In genomic region chr10:50740351-50740688, GRCh38 we compare ENCODE assay signal across 8 cellular contexts. TPM values are rescaled to one million over a fixed set of nuclear protein-coding genes. Genes with fewer than 3 reads are reported as not detected.
DNase-seq lines count a peak whose midpoint lies in the region; ATAC-seq, FAIRE-seq and TF ChIP-seq lines count a peak whose summit lies in the region.

No MANE protein-coding gene starts in this region.

- peak overlapping the region; percentile 90 for H3K4me2 ChIP-seq in K562 (ENCODE audit: insufficient read depth, low read length)

- intact Hi-C loops in A673 (cut with micrococcal nuclease; ENCODE audit: unreplicated experiment) (no loop called here), K562 (cut with micrococcal nuclease) (no loop called here)

- ATAC-seq in GM18505 (IDR thresholded peaks at IDR 0.05; ENCODE audit: unreplicated experiment) (peak; percentile 41), HG03039 (IDR thresholded peaks at IDR 0.05; ENCODE audit: unreplicated experiment) (peak; percentile 31), K562 (peak; percentile 11)

- TF ChIP-seq EP300 in K562 (IDR thresholded peaks at IDR 0.05; ENCODE audit: low read length), result no peak

- peaks cover 4% of the 10 kb centered on the region for H3K4me1 ChIP-seq in A673 (ENCODE audit: insufficient read depth, low read length, poor library complexity, severe bottlenecking)
- peaks cover 0 to 13% of the 10 kb centered on the region in 2 experiments; a peak in 2 of 5 replicates for H3K4me1 ChIP-seq in K562 (replicated peaks in 1 of 2; ENCODE audit: control insufficient read depth in 2 of 2, insufficient read depth in 2 of 2, low read length in 2 of 2)
- no peaks in the 10 kb centered on the region for H3K4me1 ChIP-seq in small intestine (ENCODE audit: control insufficient read depth in 2 of 2, insufficient read depth in 1 of 2, low read depth in 1 of 2, low read length in 1 of 2)

- H4K20me1 ChIP-seq in K562 (replicated peaks; ENCODE audit: control insufficient read depth, insufficient read depth, low read length), result no peaks in the 10 kb centered on the region

- DNase-seq in A673 (ENCODE audit: low spot score) (peak; percentile 81), RKO (ENCODE audit: low spot score) (peak; percentile 83), K562 (ENCODE audit: extremely low read depth in 1 of 4, low spot score in 3 of 4) (peak in 2 of 4 experiments; percentile 3 to 51), small intestine (peak; percentile 42), GF-D8 (lab: John Stamatoyannopoulos, UW) (no peak)

- H3K9ac ChIP-seq in K562 (ENCODE audit: insufficient read depth in 1 of 2, low read depth in 2 of 2, low read length in 2 of 2), result peak overlapping the region; percentile 78 to 99

- TF ChIP-seq RAD21 in K562 (CRISPR knock-in tag; conservative IDR thresholded peaks at IDR 0.05 in 1 of 2, IDR thresholded peaks at IDR 0.05 in 1 of 2), result no peak

- WGBS in K562 (ENCODE audit: insufficient coverage, low coverage, missing lambda C conversion rate), result under 1% methylated on average over 8 of the region's 8 CpGs
- 2 to 5% (median 3%) methylated on average over 8 of the region's 8 CpGs for WGBS in small intestine, 3 donors

- CTCF ChIA-PET in A673 (lab: Charles Lee), result no interaction called here
- CTCF ChIA-PET in K562 (lab: Yijun Ruan, JAX; ENCODE audit: low intra/inter-chr PET ratio), result no interaction called here

- in situ Hi-C loops in K562 (cut with MboI), result loop anchor here (10.0 kb wide), 1 partner anchor 546 kb away; no protein-coding TSS in a partner anchor

- no TSS peak for BruUV-seq in A673 (replicated peaks; lab: Mats Ljungman, UMichigan)
- BruUV-seq in K562 (replicated peaks; lab: Mats Ljungman, UMichigan), result no TSS peak

- H3K27ac ChIP-seq in A673 (ENCODE audit: low read depth, low read length, poor library complexity, severe bottlenecking) (peak overlapping the region; percentile 89), K562 (ENCODE audit: extremely low read depth, low read depth, low read length) (peak overlapping the region; percentile 72), small intestine (ENCODE audit: low read depth in 1 of 2, low read length in 1 of 2) (peak overlapping the region in 1 of 2 donors; percentile 92)

- TF ChIP-seq POLR2A in GM18505 (IDR thresholded peaks at IDR 0.05; ENCODE audit: borderline replicate concordance, extremely low read depth, insufficient read depth, insufficient read length) (no peak), K562 (conservative IDR thresholded peaks at IDR 0.05) (no peak)

- TF ChIP-seq CTCF in A673 (conservative IDR thresholded peaks at IDR 0.05; ENCODE audit: low read depth, low read length) (no peak), K562 (IDR thresholded peaks at IDR 0.05 in 2 of 3, conservative IDR thresholded peaks at IDR 0.05 in 1 of 3; ENCODE audit: insufficient read depth in 2 of 3, low read depth in 1 of 3, low read length in 3 of 3) (no peak)

- no peaks in the 10 kb centered on the region for H3K9me1 ChIP-seq in K562 (ENCODE audit: control insufficient read depth, insufficient read depth, low read length)

- peaks cover 12% of the 10 kb centered on the region for H3K79me2 ChIP-seq in K562 (ENCODE audit: control insufficient read depth, insufficient read depth, low read length)

- no peaks in the 10 kb centered on the region for H3K27me3 ChIP-seq in A673 (replicated peaks; ENCODE audit: insufficient read depth, low read depth, low read length, poor library complexity)
- H3K27me3 ChIP-seq in K562 (ENCODE audit: control insufficient read depth in 2 of 2, insufficient read depth in 2 of 2, low read length in 2 of 2), result no peaks in the 10 kb centered on the region; a peak in 1 of 5 replicates
- no peaks in the 10 kb centered on the region for H3K27me3 ChIP-seq in small intestine (ENCODE audit: control insufficient read depth in 2 of 2, insufficient read depth in 2 of 2, low read length in 2 of 2)

- H3K9me3 ChIP-seq in A673 (ENCODE audit: low read depth, low read length, poor library complexity, severe bottlenecking), result no peaks in the 10 kb centered on the region
- no peaks in the 10 kb centered on the region for H3K9me3 ChIP-seq in K562 (replicated peaks; ENCODE audit: control insufficient read depth, insufficient read depth, low read depth, low read length)
- H3K9me3 ChIP-seq in iPS-18c (ENCODE audit: control insufficient read depth, insufficient read depth, low read length), result no peaks in the 10 kb centered on the region
- H3K9me3 ChIP-seq in small intestine (ENCODE audit: control insufficient read depth, low read depth), result no peaks in the 10 kb centered on the region

- POLR2A ChIA-PET in A673 (lab: Charles Lee; ENCODE audit: low non-redundant PET), result no interaction called here
- POLR2A ChIA-PET in K562 (lab: Yijun Ruan, JAX), result interaction anchor here (0.8 to 1.1 kb wide), 3 partner anchors 9 to 1323 kb away, joined by 3 read pairs; no protein-coding TSS in a partner anchor

- H3K36me3 ChIP-seq in A673 (ENCODE audit: insufficient read depth, low read length, poor library complexity, severe bottlenecking), result no peaks in the 10 kb centered on the region
- H3K36me3 ChIP-seq in K562 (ENCODE audit: control insufficient read depth, insufficient read depth, low read length), result no peaks in the 10 kb centered on the region
- no peaks in the 10 kb centered on the region for H3K36me3 ChIP-seq in small intestine (ENCODE audit: control insufficient read depth in 2 of 2, insufficient read depth in 2 of 2, low read length in 2 of 2)

- peak overlapping the region; percentile 97 for H2AFZ ChIP-seq in K562 (ENCODE audit: low read depth, low read length)

- FAIRE-seq in K562 (lab: Jason Lieb, UNC), result no peak
- no peak for FAIRE-seq in small intestine (lab: Jason Lieb, UNC)

- peak overlapping the region; percentile 89 for H3K4me3 ChIP-seq in A673 (ENCODE audit: low read depth, low read length, poor library complexity, severe bottlenecking)
- H3K4me3 ChIP-seq in K562, result peak overlapping the region; percentile 61
- peak overlapping the region; percentile 83 for H3K4me3 ChIP-seq in iPS-18c (ENCODE audit: insufficient read depth, low read depth, low read length)
- peak overlapping the region in 1 of 2 donors; percentile 73 for H3K4me3 ChIP-seq in small intestine (ENCODE audit: low read depth in 1 of 2, low read length in 2 of 2)

TF ChIP-seq in K562, 482 proteins besides CTCF, POLR2A, EP300 and RAD21:
- TF ChIP-seq ATF1 (CRISPR knock-in tag; IDR thresholded peaks at IDR 0.05) (no peak), ATF1 (tag; IDR thresholded peaks at IDR 0.05) (peak; percentile 52; the same call in 1 of the 2 replicates), POU5F1 (IDR thresholded peaks at IDR 0.05; ENCODE audit: borderline replicate concordance, low read depth, low read length, partially characterized antibody) (no peak)

RNA-seq across cellular contexts. Expression of gene ASAH2B, which starts 0.6 kb away (rescaled TPM):
- total RNA-seq in A673 (2021) (5.3 and 6.8 TPM in 2 replicates), K562 (2014; rRNA removed) (5.0 and 6.0 TPM in 2 replicates), K562 (2014; rRNA removed; fragmentation: Illumina TruSeq; extraction: Trizol) (14.6 and 18.1 TPM in 2 replicates), K562 (2015; rRNA removed; fragmentation: Illumina TruSeq; extraction: Trizol) (9.0 and 10.6 TPM in 2 replicates), K562 (2021) (5.8 and 8.5 TPM in 2 replicates)
- total RNA-seq in K562 (2011; cell fraction: chromatin; rRNA removed; ENCODE audit: low replicate concordance), result 2.8 and 12.3 TPM in 2 replicates
- 3.0 and 3.2 TPM in 2 replicates for total RNA-seq in K562 (2011; cell fraction: nucleolus; rRNA removed)
- 6.6 and 15.6 TPM in 2 replicates for total RNA-seq in K562 (2011; cell fraction: nucleoplasm; rRNA removed)
- polyA plus RNA-seq in K562 (2011; rRNA removed) (11.5 and 15.4 TPM in 2 replicates), K562 (2014; fragmentation: Illumina TruSeq; extraction: Trizol) (11.1 and 15.7 TPM in 2 replicates), K562 (2014; fragmentation: Nextera tagmentation; extraction: Ambion mirVana) (10 to 100 TPM; 14.4 to 18.3 TPM), K562 (2014; rRNA removed) (10.7 and 16.9 TPM in 2 replicates), small intestine (10 to 100 TPM in 2 of 3 donors, 1 to 10 TPM in 1; 4.8 to 17.2 (median 13.5) TPM)
- 9.9 and 10.3 TPM in 2 replicates for polyA plus RNA-seq in K562 (2011; cell fraction: cytosol; rRNA removed)
- polyA plus RNA-seq in K562 (2011; cell fraction: nucleus; rRNA removed), result 8.9 and 16.9 TPM in 2 replicates
- 9.4 and 13.4 TPM in 2 replicates for polyA plus RNA-seq in K562 (2012)
- polyA minus RNA-seq in K562 (2011; rRNA and poly(A)+ RNA removed), result 13.1 and 13.8 TPM in 2 replicates
- polyA minus RNA-seq in K562 (2011; cell fraction: cytosol; rRNA and poly(A)+ RNA removed), result 5.2 and 7.8 TPM in 2 replicates
- 8.1 and 17.0 TPM in 2 replicates for polyA minus RNA-seq in K562 (2011; cell fraction: nucleus; rRNA and poly(A)+ RNA removed)
